8 cellular contexts compared by ENCODE assay signal in the genomic region with DNA sequence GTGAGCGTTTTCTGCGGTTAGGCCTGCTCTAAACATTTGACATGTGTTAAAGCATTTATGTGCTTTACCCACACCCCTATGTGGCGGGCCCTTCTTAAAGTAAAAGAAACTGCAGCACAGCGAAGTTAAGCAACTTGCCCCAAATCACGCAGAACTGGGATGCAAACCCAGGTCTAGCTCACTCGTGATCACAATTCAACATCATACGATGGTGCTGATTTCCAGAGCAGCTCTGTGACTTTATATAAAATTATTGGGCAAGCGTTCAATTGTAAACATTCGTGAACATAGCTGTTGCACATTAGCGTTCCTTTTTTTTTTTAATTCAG. TPM values are rescaled to one million over a fixed set of nuclear protein-coding genes. Genes with fewer than 3 reads are reported as not detected.
DNase-seq lines count a peak whose midpoint lies in the region; ATAC-seq, FAIRE-seq and TF ChIP-seq lines count a peak whose summit lies in the region.

No MANE protein-coding gene starts in this region.

- no peak for TF ChIP-seq CTCF in gastroesophageal sphincter (IDR thresholded peaks at IDR 0.05)

- FAIRE-seq in GM19239 (lab: Jason Lieb, UNC): peak; percentile 39

- DNase-seq in GM19239 (ENCODE audit: insufficient read length, low spot score): no peak
- no peak for DNase-seq in T-helper 17 cell
- DNase-seq in hippocampal formation (lab: John Stamatoyannopoulos, UW): no peak
- no peak for DNase-seq in germinal center (ENCODE audit: low spot score)

- H3K27me3 Mint-ChIP-seq in T-helper 17 cell: no peaks in the 10 kb centered on the region

- peak overlapping the region; percentile 68 for H3K27ac Mint-ChIP-seq in T-helper 17 cell

- peak overlapping the region; percentile 37 to 54 for H3K4me3 ChIP-seq in gastroesophageal sphincter
- peak overlapping the region; percentile 85 for H3K4me3 ChIP-seq in rectal smooth muscle tissue (ENCODE audit: low read length)

- TF ChIP-seq EP300 in gastroesophageal sphincter (IDR thresholded peaks at IDR 0.05): no peak

- H3K36me3 Mint-ChIP-seq in T-helper 17 cell (ENCODE audit: low read depth): peaks cover 6% of the 10 kb centered on the region

- no peak for TF ChIP-seq POLR2A in gastroesophageal sphincter (IDR thresholded peaks at IDR 0.05)

- H3K9ac ChIP-seq in rectal smooth muscle tissue (ENCODE audit: low read length): peak overlapping the region; percentile 38

- no peaks in the 10 kb centered on the region for H3K27me3 ChIP-seq in gastroesophageal sphincter
- H3K27me3 ChIP-seq in rectal smooth muscle tissue (ENCODE audit: control insufficient read depth, insufficient read depth, low read length): no peaks in the 10 kb centered on the region

- peaks cover 6 to 23% (median 10%) of the 10 kb centered on the region in 3 donors for H3K4me1 ChIP-seq in gastroesophageal sphincter
- H3K4me1 ChIP-seq in rectal smooth muscle tissue (ENCODE audit: control insufficient read depth, insufficient read depth, low read length): peaks cover 5% of the 10 kb centered on the region

- peak overlapping the region; percentile 80 to 94 (median 89) for H3K27ac ChIP-seq in gastroesophageal sphincter
- peak overlapping the region; percentile 93 for H3K27ac ChIP-seq in rectal smooth muscle tissue (ENCODE audit: low read depth, low read length)

- H3K36me3 ChIP-seq in gastroesophageal sphincter (no peaks in the 10 kb centered on the region), rectal smooth muscle tissue (ENCODE audit: control insufficient read depth, insufficient read depth, low read length) (no peaks in the 10 kb centered on the region)

- H3K4me1 Mint-ChIP-seq in T-helper 17 cell: peaks cover 23% of the 10 kb centered on the region

- ATAC-seq in T-helper 17 cell: peak; percentile 19
- ATAC-seq in gastroesophageal sphincter: no peak
- ATAC-seq in HG02798 (IDR thresholded peaks at IDR 0.05; ENCODE audit: poor library complexity, unreplicated experiment): no peak
- ATAC-seq in HG03139 (IDR thresholded peaks at IDR 0.05; ENCODE audit: unreplicated experiment): no peak

- H3K4me3 Mint-ChIP-seq in T-helper 17 cell: peak overlapping the region; percentile 85

- WGBS in gastroesophageal sphincter (ENCODE audit: low coverage in 1 of 2), 2 donors: 15 to 19% methylated on average over 6 to 8 of the region's 10 CpGs

- H3K9me3 ChIP-seq in T-helper 17 cell (ENCODE audit: control insufficient read depth, low read length, poor library complexity, severe bottlenecking) (no peaks in the 10 kb centered on the region), gastroesophageal sphincter (no peaks in the 10 kb centered on the region)

RNA-seq across cellular contexts. Expression of gene RFESD, which starts 0.7 kb away (rescaled TPM):
- 1 to 10 TPM; 2.8 to 2.9 TPM for total RNA-seq in T-helper 17 cell
- total RNA-seq in gastroesophageal sphincter: 1 to 10 TPM in 3 of 4 donors, under 1 TPM in 1; 0.89 to 2.6 (median 1.8) TPM

RNA-seq across cellular contexts. Expression of gene GPR150, which starts 27.4 kb away (rescaled TPM):
- total RNA-seq in T-helper 17 cell (1 to 10 TPM; 1.8 to 2.5 TPM), gastroesophageal sphincter (under 1 TPM in 2 of 4 donors, not detected in 2; 0.31 to 0.39 TPM)

RNA-seq across cellular contexts. Expression of gene SPATA9, which starts 35.5 kb away (rescaled TPM):
- not detected for total RNA-seq in T-helper 17 cell
- under 1 TPM in 1 of 4 donors, not detected in 3; 0.27 TPM for total RNA-seq in gastroesophageal sphincter
